8 cellular contexts compared by ENCODE assay signal in genomic region chr12:84913151-84913550, GRCh38. TPM values are rescaled to one million over a fixed set of nuclear protein-coding genes. Genes with fewer than 3 reads are reported as not detected.
DNase-seq lines count a peak whose midpoint lies in the region; ATAC-seq lines count a peak whose summit lies in the region.

No MANE protein-coding gene starts in this region.

- DNase-seq in NCI-H2227 (lab: John Stamatoyannopoulos, UW; ENCODE audit: unreplicated experiment) (peak; percentile 63), midbrain (lab: John Stamatoyannopoulos, UW) (peak; percentile 36), glomerular visceral epithelial cell (ENCODE audit: extremely low spot score) (no peak), T1000 (lab: John Stamatoyannopoulos, UW) (no peak), COLO668 (lab: John Stamatoyannopoulos, UW; ENCODE audit: unreplicated experiment) (no peak)

- H3K4me3 ChIP-seq in ACC112 (ENCODE audit: low read depth, low read length) (peak overlapping the region; percentile 90), ectodermal cell (ENCODE audit: insufficient read depth, low read depth, low read length) (peak overlapping the region; percentile 73)

- H3K4me1 ChIP-seq in ACC112 (ENCODE audit: control insufficient read depth, insufficient read depth, low read length, unreplicated experiment) (peaks cover 13% of the 10 kb centered on the region), ectodermal cell (ENCODE audit: control insufficient read depth, insufficient read depth, low read length) (peaks cover 3% of the 10 kb centered on the region)

- peak overlapping the region; percentile 21; the same call in 1 of the 2 replicates for H3K27ac ChIP-seq in ACC112 (ENCODE audit: low read depth, low read length)
- H3K27ac ChIP-seq in ectodermal cell (ENCODE audit: insufficient read depth, low read depth, low read length, poor library complexity, severe bottlenecking): no peak overlapping the region

- ATAC-seq in HG03175 (IDR thresholded peaks at IDR 0.05; ENCODE audit: unreplicated experiment): no peak

- H3K9me3 ChIP-seq in ectodermal cell (ENCODE audit: control insufficient read depth, low read length): no peaks in the 10 kb centered on the region

- no peaks in the 10 kb centered on the region for H3K36me3 ChIP-seq in ACC112 (ENCODE audit: insufficient read depth, low read length)
- no peaks in the 10 kb centered on the region for H3K36me3 ChIP-seq in ectodermal cell (ENCODE audit: control insufficient read depth, insufficient read depth, low read length)

- peak overlapping the region; percentile 99 for H2AFZ ChIP-seq in ACC112 (ENCODE audit: low read length, unreplicated experiment)

- H3K27me3 ChIP-seq in ACC112 (ENCODE audit: insufficient read depth, low read length) (no peaks in the 10 kb centered on the region), ectodermal cell (ENCODE audit: control insufficient read depth, insufficient read depth, low read length, poor library complexity, severe bottlenecking) (peaks cover 32% of the 10 kb centered on the region)

- H3K79me2 ChIP-seq in ACC112 (ENCODE audit: control insufficient read depth, insufficient read depth, low read length, unreplicated experiment): peaks cover 29% of the 10 kb centered on the region

- WGBS in ectodermal cell, 2 experiments: 2 to 3% methylated on average over 10 of the region's 10 CpGs

RNA-seq across cellular contexts. Expression of gene SLC6A15, which starts 0.6 kb away (rescaled TPM):
- 14.6 TPM for polyA plus RNA-seq in ectodermal cell (2013, experiment 1 of 4)
- polyA plus RNA-seq in ectodermal cell (2013, experiment 2 of 4): 13.4 TPM
- 10.7 TPM for polyA plus RNA-seq in ectodermal cell (2013, experiment 3 of 4)
- 13.0 TPM for polyA plus RNA-seq in ectodermal cell (2013, experiment 4 of 4)

Comparison
In these comparisons a context has a peak if more than half of its experiments do, and no peak if none do; other contexts are left out.
1. DNase-seq: peak in NCI-H2227 (single experiment) and midbrain (single experiment); none in glomerular visceral epithelial cell (single experiment), T1000 (single experiment) and COLO668 (single experiment).